1 cellular context compared by ENCODE assay signal in genomic region chr1:160641323-160642280, GRCh38.
A peak's percentile ranks its signal among the peaks of the same experiment; 100 is the strongest.
TF ChIP-seq lines count a peak whose summit lies in the region.

No MANE protein-coding gene starts in this region.

TF ChIP-seq in HepG2, 621 proteins besides CTCF, POLR2A, EP300 and RAD21 (continued from another document):
- TF ChIP-seq ZNF781 (CRISPR knock-in tag; IDR thresholded peaks at IDR 0.05; ENCODE audit: borderline replicate concordance, not compliant biosample characterization), result no peak
- 0 out of 2 replicates have a peak, but pooled peaks have one; percentile 6 for TF ChIP-seq CEBPG (CRISPR knock-in tag; IDR thresholded peaks at IDR 0.05)
- TF ChIP-seq RFXAP (CRISPR knock-in tag; IDR thresholded peaks at IDR 0.05; ENCODE audit: borderline replicate concordance), result no peak
TF ChIP-seq in HepG2: peak in this region for 3.
